Comparison of ENCODE assay signal across 1 cellular context in the genomic region with DNA sequence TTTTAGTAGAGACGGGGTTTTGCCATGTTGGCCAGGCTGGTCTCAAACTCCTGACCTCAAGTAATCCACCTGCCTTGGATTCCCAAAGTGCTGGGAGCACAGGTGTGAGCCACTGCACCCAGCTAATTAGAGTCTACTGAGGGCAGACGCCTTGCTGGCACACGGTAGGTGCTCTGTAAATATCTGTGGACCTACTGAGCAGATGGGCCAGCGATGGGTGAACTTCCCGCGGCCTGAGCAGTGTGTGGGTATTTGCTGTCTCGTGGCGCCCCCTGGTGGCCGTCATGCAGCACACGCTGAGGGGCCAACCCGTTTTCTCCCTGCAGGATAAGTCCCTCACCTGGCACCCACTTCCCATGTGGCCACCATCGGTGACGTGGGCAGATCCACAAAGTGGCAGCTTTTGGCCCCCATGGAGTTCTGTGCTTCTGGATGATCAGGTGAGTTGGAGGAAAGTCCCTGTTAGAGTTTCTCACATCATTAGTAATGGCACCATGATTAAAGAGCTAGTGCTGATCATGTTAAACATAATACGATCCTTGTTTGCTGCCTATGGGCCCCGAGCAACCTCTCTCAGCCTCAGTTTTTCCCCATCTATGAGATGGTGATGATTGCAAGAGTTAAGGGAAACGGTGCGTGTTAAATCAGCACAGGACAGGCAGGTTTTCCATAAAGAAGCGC.
A peak's percentile ranks its signal among the peaks of the same experiment; 100 is the strongest.
TF ChIP-seq lines count a peak whose summit lies in the region.

No MANE protein-coding gene starts in this region.

TF ChIP-seq in HepG2, 621 proteins besides CTCF, POLR2A, EP300 and RAD21 (continued from another document and continues in another):
- TF ChIP-seq, protein P1, sequence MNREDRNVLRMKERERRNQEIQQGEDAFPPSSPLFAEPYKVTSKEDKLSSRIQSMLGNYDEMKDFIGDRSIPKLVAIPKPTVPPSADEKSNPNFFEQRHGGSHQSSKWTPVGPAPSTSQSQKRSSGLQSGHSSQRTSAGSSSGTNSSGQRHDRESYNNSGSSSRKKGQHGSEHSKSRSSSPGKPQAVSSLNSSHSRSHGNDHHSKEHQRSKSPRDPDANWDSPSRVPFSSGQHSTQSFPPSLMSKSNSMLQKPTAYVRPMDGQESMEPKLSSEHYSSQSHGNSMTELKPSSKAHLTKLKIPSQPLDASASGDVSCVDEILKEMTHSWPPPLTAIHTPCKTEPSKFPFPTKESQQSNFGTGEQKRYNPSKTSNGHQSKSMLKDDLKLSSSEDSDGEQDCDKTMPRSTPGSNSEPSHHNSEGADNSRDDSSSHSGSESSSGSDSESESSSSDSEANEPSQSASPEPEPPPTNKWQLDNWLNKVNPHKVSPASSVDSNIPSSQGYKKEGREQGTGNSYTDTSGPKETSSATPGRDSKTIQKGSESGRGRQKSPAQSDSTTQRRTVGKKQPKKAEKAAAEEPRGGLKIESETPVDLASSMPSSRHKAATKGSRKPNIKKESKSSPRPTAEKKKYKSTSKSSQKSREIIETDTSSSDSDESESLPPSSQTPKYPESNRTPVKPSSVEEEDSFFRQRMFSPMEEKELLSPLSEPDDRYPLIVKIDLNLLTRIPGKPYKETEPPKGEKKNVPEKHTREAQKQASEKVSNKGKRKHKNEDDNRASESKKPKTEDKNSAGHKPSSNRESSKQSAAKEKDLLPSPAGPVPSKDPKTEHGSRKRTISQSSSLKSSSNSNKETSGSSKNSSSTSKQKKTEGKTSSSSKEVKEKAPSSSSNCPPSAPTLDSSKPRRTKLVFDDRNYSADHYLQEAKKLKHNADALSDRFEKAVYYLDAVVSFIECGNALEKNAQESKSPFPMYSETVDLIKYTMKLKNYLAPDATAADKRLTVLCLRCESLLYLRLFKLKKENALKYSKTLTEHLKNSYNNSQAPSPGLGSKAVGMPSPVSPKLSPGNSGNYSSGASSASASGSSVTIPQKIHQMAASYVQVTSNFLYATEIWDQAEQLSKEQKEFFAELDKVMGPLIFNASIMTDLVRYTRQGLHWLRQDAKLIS (CRISPR knock-in tag; IDR thresholded peaks at IDR 0.05) = no peak
- no peak for TF ChIP-seq GABPA (IDR thresholded peaks at IDR 0.05; ENCODE audit: low read depth, low read length)
- TF ChIP-seq GABPA (CRISPR knock-in tag; IDR thresholded peaks at IDR 0.05; ENCODE audit: low read depth) = no peak
- TF ChIP-seq NFIB (CRISPR knock-in tag; IDR thresholded peaks at IDR 0.05; ENCODE audit: borderline replicate concordance) = no peak
- no peak for TF ChIP-seq HMGA1 (CRISPR knock-in tag; conservative IDR thresholded peaks at IDR 0.05)
- TF ChIP-seq POLR2AphosphoS2 (IDR thresholded peaks at IDR 0.05; ENCODE audit: low read depth, low read length) = no peak
- TF ChIP-seq KDM2A (CRISPR knock-in tag; IDR thresholded peaks at IDR 0.05; ENCODE audit: borderline replicate concordance, low read depth) = peak; percentile 74
- no peak for TF ChIP-seq NFE2L1 (CRISPR knock-in tag; IDR thresholded peaks at IDR 0.05; ENCODE audit: borderline replicate concordance)
- TF ChIP-seq KDM4B (CRISPR knock-in tag; IDR thresholded peaks at IDR 0.05) = no peak
- TF ChIP-seq CCDC6 (CRISPR knock-in tag; IDR thresholded peaks at IDR 0.05) = no peak
- no peak for TF ChIP-seq KAT7 (CRISPR knock-in tag; IDR thresholded peaks at IDR 0.05; ENCODE audit: borderline replicate concordance)
- TF ChIP-seq ZNF619 (CRISPR knock-in tag; IDR thresholded peaks at IDR 0.05) = peak; percentile 53
- no peak for TF ChIP-seq SOX5 (CRISPR knock-in tag; IDR thresholded peaks at IDR 0.05; ENCODE audit: borderline replicate concordance)
- TF ChIP-seq DMAP1 (CRISPR knock-in tag; IDR thresholded peaks at IDR 0.05) = no peak
- TF ChIP-seq ZNF75D (CRISPR knock-in tag; IDR thresholded peaks at IDR 0.05; ENCODE audit: borderline replicate concordance) = no peak
- TF ChIP-seq KLF16 (CRISPR knock-in tag; IDR thresholded peaks at IDR 0.05) = no peak
- no peak for TF ChIP-seq ZSCAN22 (CRISPR knock-in tag; IDR thresholded peaks at IDR 0.05)
- no peak for TF ChIP-seq NCOA1 (CRISPR knock-in tag; IDR thresholded peaks at IDR 0.05)
- TF ChIP-seq, protein P2, sequence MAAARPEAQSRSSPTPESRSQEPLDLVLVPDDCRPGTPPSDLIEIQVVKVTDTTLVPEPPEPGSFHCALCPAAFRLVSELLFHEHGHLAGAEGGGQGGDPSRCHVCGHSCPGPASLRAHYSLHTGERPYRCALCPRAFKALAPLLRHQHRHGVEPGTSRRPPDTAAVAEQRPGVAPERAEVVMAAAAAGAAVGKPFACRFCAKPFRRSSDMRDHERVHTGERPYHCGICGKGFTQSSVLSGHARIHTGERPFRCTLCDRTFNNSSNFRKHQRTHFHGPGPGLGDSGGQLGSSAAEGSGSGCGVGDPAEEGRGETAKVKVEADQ (CRISPR knock-in tag; IDR thresholded peaks at IDR 0.05; ENCODE audit: borderline replicate concordance) = no peak
- TF ChIP-seq, protein P3, sequence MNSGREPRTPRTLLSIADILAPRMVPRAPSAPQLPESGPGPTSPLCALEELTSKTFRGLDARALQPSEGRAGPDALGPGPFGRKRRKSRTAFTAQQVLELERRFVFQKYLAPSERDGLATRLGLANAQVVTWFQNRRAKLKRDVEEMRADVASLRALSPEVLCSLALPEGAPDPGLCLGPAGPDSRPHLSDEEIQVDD (CRISPR knock-in tag; IDR thresholded peaks at IDR 0.05; ENCODE audit: borderline replicate concordance) = peak; percentile 7; the same call in 1 of the 2 replicates
- TF ChIP-seq IRF2 (CRISPR knock-in tag; IDR thresholded peaks at IDR 0.05) = no peak
- TF ChIP-seq FOXC1 (CRISPR knock-in tag; IDR thresholded peaks at IDR 0.05; ENCODE audit: borderline replicate concordance) = no peak
- TF ChIP-seq RFX5 (IDR thresholded peaks at IDR 0.05; ENCODE audit: low read depth, low read length) = no peak
- no peak for TF ChIP-seq ZBTB21 (CRISPR knock-in tag; IDR thresholded peaks at IDR 0.05)
- TF ChIP-seq, protein P4, sequence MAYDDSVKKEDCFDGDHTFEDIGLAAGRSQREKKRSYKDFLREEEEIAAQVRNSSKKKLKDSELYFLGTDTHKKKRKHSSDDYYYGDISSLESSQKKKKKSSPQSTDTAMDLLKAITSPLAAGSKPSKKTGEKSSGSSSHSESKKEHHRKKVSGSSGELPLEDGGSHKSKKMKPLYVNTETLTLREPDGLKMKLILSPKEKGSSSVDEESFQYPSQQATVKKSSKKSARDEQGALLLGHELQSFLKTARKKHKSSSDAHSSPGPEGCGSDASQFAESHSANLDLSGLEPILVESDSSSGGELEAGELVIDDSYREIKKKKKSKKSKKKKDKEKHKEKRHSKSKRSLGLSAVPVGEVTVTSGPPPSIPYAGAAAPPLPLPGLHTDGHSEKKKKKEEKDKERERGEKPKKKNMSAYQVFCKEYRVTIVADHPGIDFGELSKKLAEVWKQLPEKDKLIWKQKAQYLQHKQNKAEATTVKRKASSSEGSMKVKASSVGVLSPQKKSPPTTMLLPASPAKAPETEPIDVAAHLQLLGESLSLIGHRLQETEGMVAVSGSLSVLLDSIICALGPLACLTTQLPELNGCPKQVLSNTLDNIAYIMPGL (CRISPR knock-in tag; IDR thresholded peaks at IDR 0.05; ENCODE audit: borderline replicate concordance in 1 of 2, low read depth in 1 of 2) = peak; percentile 37 to 68; a peak in 3 of 4 replicates
- TF ChIP-seq GZF1 (CRISPR knock-in tag; IDR thresholded peaks at IDR 0.05) = no peak; the same call in 1 of the 2 replicates
- 0 out of 2 replicates have a peak, but pooled peaks have one; percentile 40 for TF ChIP-seq ZNF558 (CRISPR knock-in tag; IDR thresholded peaks at IDR 0.05; ENCODE audit: borderline replicate concordance)
- no peak for TF ChIP-seq ASH2L (IDR thresholded peaks at IDR 0.05; ENCODE audit: insufficient read length, low read depth, low read length)
- no peak for TF ChIP-seq ZNF34 (CRISPR knock-in tag; IDR thresholded peaks at IDR 0.05; ENCODE audit: borderline replicate concordance)
- TF ChIP-seq TEAD3 (CRISPR knock-in tag; optimal IDR thresholded peaks at IDR 0.05; ENCODE audit: borderline replicate concordance) = peak; percentile 88
- no peak for TF ChIP-seq CC2D1A (CRISPR knock-in tag; IDR thresholded peaks at IDR 0.05)
- no peak for TF ChIP-seq FOXJ3 (CRISPR knock-in tag; IDR thresholded peaks at IDR 0.05; ENCODE audit: borderline replicate concordance)
- TF ChIP-seq, protein P5, sequence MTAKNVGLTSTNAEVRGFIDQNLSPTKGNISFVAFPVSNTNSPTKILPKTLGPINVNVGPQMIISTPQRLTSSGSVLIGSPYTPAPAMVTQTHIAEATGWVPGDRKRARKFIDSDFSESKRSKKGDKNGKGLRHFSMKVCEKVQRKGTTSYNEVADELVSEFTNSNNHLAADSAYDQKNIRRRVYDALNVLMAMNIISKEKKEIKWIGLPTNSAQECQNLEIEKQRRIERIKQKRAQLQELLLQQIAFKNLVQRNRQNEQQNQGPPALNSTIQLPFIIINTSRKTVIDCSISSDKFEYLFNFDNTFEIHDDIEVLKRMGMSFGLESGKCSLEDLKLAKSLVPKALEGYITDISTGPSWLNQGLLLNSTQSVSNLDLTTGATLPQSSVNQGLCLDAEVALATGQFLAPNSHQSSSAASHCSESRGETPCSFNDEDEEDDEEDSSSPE (CRISPR knock-in tag; IDR thresholded peaks at IDR 0.05) = peak; percentile 42; the same call in 1 of the 2 replicates
- no peak for TF ChIP-seq GTF3A (CRISPR knock-in tag; conservative IDR thresholded peaks at IDR 0.05)
- TF ChIP-seq SAFB2 (CRISPR knock-in tag; IDR thresholded peaks at IDR 0.05; ENCODE audit: borderline replicate concordance, low read depth) = no peak
- TF ChIP-seq, protein P6, sequence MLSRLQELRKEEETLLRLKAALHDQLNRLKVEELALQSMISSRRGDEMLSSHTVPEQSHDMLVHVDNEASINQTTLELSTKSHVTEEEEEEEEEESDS (CRISPR knock-in tag; IDR thresholded peaks at IDR 0.05; ENCODE audit: borderline replicate concordance) = no peak
- peak; percentile 65; the same call in 1 of the 2 replicates for TF ChIP-seq SPEN (CRISPR knock-in tag; IDR thresholded peaks at IDR 0.05; ENCODE audit: low read depth)
- TF ChIP-seq ZMYM4 (CRISPR knock-in tag; IDR thresholded peaks at IDR 0.05) = no peak
- no peak for TF ChIP-seq U2AF1 (optimal IDR thresholded peaks at IDR 0.05; ENCODE audit: low read depth, low read length)
- TF ChIP-seq, protein P7, sequence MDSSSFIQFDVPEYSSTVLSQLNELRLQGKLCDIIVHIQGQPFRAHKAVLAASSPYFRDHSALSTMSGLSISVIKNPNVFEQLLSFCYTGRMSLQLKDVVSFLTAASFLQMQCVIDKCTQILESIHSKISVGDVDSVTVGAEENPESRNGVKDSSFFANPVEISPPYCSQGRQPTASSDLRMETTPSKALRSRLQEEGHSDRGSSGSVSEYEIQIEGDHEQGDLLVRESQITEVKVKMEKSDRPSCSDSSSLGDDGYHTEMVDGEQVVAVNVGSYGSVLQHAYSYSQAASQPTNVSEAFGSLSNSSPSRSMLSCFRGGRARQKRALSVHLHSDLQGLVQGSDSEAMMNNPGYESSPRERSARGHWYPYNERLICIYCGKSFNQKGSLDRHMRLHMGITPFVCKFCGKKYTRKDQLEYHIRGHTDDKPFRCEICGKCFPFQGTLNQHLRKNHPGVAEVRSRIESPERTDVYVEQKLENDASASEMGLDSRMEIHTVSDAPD (CRISPR knock-in tag; IDR thresholded peaks at IDR 0.05) = no peak
- TF ChIP-seq, protein P8, sequence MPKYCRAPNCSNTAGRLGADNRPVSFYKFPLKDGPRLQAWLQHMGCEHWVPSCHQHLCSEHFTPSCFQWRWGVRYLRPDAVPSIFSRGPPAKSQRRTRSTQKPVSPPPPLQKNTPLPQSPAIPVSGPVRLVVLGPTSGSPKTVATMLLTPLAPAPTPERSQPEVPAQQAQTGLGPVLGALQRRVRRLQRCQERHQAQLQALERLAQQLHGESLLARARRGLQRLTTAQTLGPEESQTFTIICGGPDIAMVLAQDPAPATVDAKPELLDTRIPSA (CRISPR knock-in tag; IDR thresholded peaks at IDR 0.05; ENCODE audit: borderline replicate concordance) = no peak
- no peak for TF ChIP-seq NKX3-1 (CRISPR knock-in tag; IDR thresholded peaks at IDR 0.05)
- no peak for TF ChIP-seq ZNF569 (CRISPR knock-in tag; IDR thresholded peaks at IDR 0.05; ENCODE audit: borderline replicate concordance)
- TF ChIP-seq AKAP8 (CRISPR knock-in tag; IDR thresholded peaks at IDR 0.05) = no peak
- TF ChIP-seq SRSF4 (IDR thresholded peaks at IDR 0.05; ENCODE audit: low read depth, low read length, poor library complexity, severe bottlenecking) = no peak
- TF ChIP-seq SP5 (CRISPR knock-in tag; IDR thresholded peaks at IDR 0.05; ENCODE audit: borderline replicate concordance, low read depth) = no peak
- no peak for TF ChIP-seq SKI (IDR thresholded peaks at IDR 0.05; ENCODE audit: partially characterized antibody)
- TF ChIP-seq ZFP37 (CRISPR knock-in tag; IDR thresholded peaks at IDR 0.05; ENCODE audit: borderline replicate concordance) = no peak
- no peak for TF ChIP-seq GATAD2A (CRISPR knock-in tag; IDR thresholded peaks at IDR 0.05)
- no peak for TF ChIP-seq PCBP1 (IDR thresholded peaks at IDR 0.05; ENCODE audit: borderline replicate concordance, low read depth, low read length)
- TF ChIP-seq, protein P9, sequence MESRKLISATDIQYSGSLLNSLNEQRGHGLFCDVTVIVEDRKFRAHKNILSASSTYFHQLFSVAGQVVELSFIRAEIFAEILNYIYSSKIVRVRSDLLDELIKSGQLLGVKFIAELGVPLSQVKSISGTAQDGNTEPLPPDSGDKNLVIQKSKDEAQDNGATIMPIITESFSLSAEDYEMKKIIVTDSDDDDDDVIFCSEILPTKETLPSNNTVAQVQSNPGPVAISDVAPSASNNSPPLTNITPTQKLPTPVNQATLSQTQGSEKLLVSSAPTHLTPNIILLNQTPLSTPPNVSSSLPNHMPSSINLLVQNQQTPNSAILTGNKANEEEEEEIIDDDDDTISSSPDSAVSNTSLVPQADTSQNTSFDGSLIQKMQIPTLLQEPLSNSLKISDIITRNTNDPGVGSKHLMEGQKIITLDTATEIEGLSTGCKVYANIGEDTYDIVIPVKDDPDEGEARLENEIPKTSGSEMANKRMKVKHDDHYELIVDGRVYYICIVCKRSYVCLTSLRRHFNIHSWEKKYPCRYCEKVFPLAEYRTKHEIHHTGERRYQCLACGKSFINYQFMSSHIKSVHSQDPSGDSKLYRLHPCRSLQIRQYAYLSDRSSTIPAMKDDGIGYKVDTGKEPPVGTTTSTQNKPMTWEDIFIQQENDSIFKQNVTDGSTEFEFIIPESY (CRISPR knock-in tag; IDR thresholded peaks at IDR 0.05) = no peak
- TF ChIP-seq, protein P10, sequence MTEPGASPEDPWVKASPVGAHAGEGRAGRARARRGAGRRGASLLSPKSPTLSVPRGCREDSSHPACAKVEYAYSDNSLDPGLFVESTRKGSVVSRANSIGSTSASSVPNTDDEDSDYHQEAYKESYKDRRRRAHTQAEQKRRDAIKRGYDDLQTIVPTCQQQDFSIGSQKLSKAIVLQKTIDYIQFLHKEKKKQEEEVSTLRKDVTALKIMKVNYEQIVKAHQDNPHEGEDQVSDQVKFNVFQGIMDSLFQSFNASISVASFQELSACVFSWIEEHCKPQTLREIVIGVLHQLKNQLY (CRISPR knock-in tag; IDR thresholded peaks at IDR 0.05) = no peak
- TF ChIP-seq WIZ (CRISPR knock-in tag; IDR thresholded peaks at IDR 0.05) = 0 out of 2 replicates have a peak, but pooled peaks have one; percentile 52
- TF ChIP-seq ZNF816 (CRISPR knock-in tag; IDR thresholded peaks at IDR 0.05; ENCODE audit: borderline replicate concordance) = peak; percentile 53; the same call in 1 of the 2 replicates
- no peak for TF ChIP-seq NR1H2 (CRISPR knock-in tag; IDR thresholded peaks at IDR 0.05; ENCODE audit: borderline replicate concordance, low read depth)
- no peak for TF ChIP-seq ZFP36L2 (CRISPR knock-in tag; IDR thresholded peaks at IDR 0.05)
- no peak; the same call in 1 of the 2 replicates for TF ChIP-seq ZNF547 (CRISPR knock-in tag; IDR thresholded peaks at IDR 0.05)
- TF ChIP-seq RCOR2 (CRISPR knock-in tag; IDR thresholded peaks at IDR 0.05) = no peak
- no peak for TF ChIP-seq POGZ (CRISPR knock-in tag; IDR thresholded peaks at IDR 0.05)
- TF ChIP-seq ZZZ3 (CRISPR knock-in tag; IDR thresholded peaks at IDR 0.05; ENCODE audit: borderline replicate concordance) = no peak
- no peak for TF ChIP-seq AGO2 (optimal IDR thresholded peaks at IDR 0.05; ENCODE audit: low read depth, low read length)
